Comparison of ENCODE assay signal across 9 cellular contexts in the genomic region with DNA sequence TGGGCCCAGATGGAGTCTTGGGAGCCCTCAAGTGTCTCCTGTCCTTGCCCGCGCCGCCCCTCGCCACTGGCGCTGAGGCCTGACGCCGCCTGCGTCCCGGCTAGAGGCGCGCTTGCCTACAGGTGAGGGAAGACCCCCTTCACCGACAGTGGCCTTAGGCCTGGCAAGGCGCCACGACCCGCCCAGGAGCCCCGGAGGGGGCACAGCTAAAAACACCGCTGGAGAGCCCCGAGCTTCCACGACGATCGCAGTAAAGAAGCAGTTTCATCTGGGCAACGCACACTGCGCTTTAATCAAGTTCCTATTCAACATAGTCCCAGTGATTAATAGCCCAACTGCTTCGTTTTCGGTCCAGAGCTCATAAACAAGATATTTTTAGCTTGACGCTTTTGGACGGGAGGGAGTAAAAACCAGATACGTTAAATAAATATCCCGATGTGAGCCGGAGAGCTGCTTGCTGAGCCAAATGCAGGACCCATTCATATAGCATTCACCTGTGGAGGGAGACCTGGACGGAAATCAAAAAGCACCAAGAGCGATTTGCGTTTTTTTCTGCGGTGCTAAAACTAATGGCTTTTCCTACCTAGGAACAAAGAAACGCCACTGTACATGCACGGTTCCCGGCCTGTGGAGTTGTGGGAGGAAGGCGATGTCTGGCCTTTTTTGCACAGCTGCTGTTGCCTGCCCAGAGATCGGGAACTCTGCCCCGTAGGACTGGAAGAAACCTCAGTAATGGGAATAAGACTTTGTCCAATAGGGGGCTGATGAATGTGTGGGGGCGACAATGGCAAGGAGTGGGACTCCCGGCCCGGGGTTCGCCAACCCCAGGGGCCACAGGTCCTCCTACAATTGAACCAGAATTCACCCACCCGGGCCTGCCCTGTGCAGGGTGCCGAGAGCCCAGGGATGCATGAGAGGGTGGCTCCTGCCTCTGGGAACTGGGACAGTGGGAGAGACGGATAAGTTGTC. TPM values are rescaled to one million over a fixed set of nuclear protein-coding genes. Genes with fewer than 3 reads are reported as not detected.
DNase-seq lines count a peak whose midpoint lies in the region; ATAC-seq and TF ChIP-seq lines count a peak whose summit lies in the region.
"Had no signal": no experiment of that assay in that cellular context is flagged by ENCODE, and none has a peak within 500 bp of the region (broad histone marks: within the 10 kb centered on the region; RNA-seq: fewer than 3 reads in every experiment).

No MANE protein-coding gene starts in this region.

- no peaks in the 10 kb centered on the region for H3K4me1 Mint-ChIP-seq in endothelial cell (ENCODE audit: unreplicated experiment)

- H3K4me1 ChIP-seq in mucosa of rectum (ENCODE audit: control insufficient read depth in 2 of 2, insufficient read depth in 2 of 2, low read length in 2 of 2) (peaks cover 27 to 38% of the 10 kb centered on the region in 2 donors), urinary bladder (ENCODE audit: insufficient read depth) (no peaks in the 10 kb centered on the region)

- peaks cover 0 to 3% of the 10 kb centered on the region in 2 donors for H3K27me3 ChIP-seq in mucosa of rectum (ENCODE audit: control insufficient read depth in 2 of 2, insufficient read depth in 2 of 2, low read length in 2 of 2)

- H3K36me3 ChIP-seq in mucosa of rectum (ENCODE audit: control insufficient read depth in 2 of 2, insufficient read depth in 2 of 2, low read length in 2 of 2) (peaks cover 0 to 2% of the 10 kb centered on the region in 2 donors), urinary bladder (ENCODE audit: insufficient read depth) (no peaks in the 10 kb centered on the region)

- no peak overlapping the region for H3K27ac Mint-ChIP-seq in endothelial cell (ENCODE audit: unreplicated experiment)

- H3K4me3 Mint-ChIP-seq in endothelial cell (ENCODE audit: unreplicated experiment): peak overlapping the region; percentile 60

- WGBS in urinary bladder: 19% methylated on average over 47 of the region's 47 CpGs

- H3K36me3 Mint-ChIP-seq in endothelial cell (ENCODE audit: low read depth, unreplicated experiment): no peaks in the 10 kb centered on the region

- H3K4me3 ChIP-seq in mucosa of rectum (ENCODE audit: low read length in 2 of 2): peak overlapping the region; percentile 76 to 78
- H3K4me3 ChIP-seq in urinary bladder (ENCODE audit: low read depth, low read length): peak overlapping the region; percentile 72

- ATAC-seq in GM21528 (IDR thresholded peaks at IDR 0.05; ENCODE audit: low FRiP score, unreplicated experiment): no peak

- no peak for TF ChIP-seq CTCF in endothelial cell (IDR thresholded peaks at IDR 0.05; ENCODE audit: unreplicated experiment)

- H3K9ac ChIP-seq in mucosa of rectum (ENCODE audit: low read depth in 1 of 2, low read length in 2 of 2): peak overlapping the region; percentile 75 to 93

- H3K9me3 Mint-ChIP-seq in endothelial cell (ENCODE audit: unreplicated experiment): no peaks in the 10 kb centered on the region

- peak; percentile 59 for DNase-seq in activated effector memory CD4-positive, alpha-beta T cell treated with anti-CD3 and anti-CD28 coated beads, Interleukin-2, amount 50 U/mL, for 16 hours
- DNase-seq in activated effector memory CD4-positive, alpha-beta T cell treated with Interleukin-2 at 50 U/mL for 16 hours: no peak
- no peak for DNase-seq in endothelial cell (ENCODE audit: low spot score)
- no peak for DNase-seq in central memory CD4-positive, alpha-beta T cell
- DNase-seq in NCI-H1436 (lab: John Stamatoyannopoulos, UW): no peak
- DNase-seq: stimulated activated naive CD4-positive, alpha-beta T cell had no signal

- no peaks in the 10 kb centered on the region for H3K9me3 ChIP-seq in mucosa of rectum (ENCODE audit: control insufficient read depth in 2 of 2, low read length in 2 of 2)

- peaks cover 16% of the 10 kb centered on the region for H3K27me3 Mint-ChIP-seq in endothelial cell (ENCODE audit: unreplicated experiment)

- H3K27ac ChIP-seq in mucosa of rectum (ENCODE audit: low read depth in 2 of 2, low read length in 2 of 2) (peak overlapping the region; percentile 93 to 94), urinary bladder (ENCODE audit: low read depth) (peak overlapping the region; percentile 62)

RNA-seq across cellular contexts. Expression of gene CEBPA, which starts 1.7 kb away (rescaled TPM):
- 0.59 TPM for total RNA-seq in endothelial cell (ENCODE audit: unreplicated experiment)
- 10.4 TPM for total RNA-seq in urinary bladder
- polyA plus RNA-seq in urinary bladder: 10.8 TPM
